In genomic region chr12:76694369-76694768, GRCh38 we compare ENCODE assay signal across 11 cellular contexts.
A peak's percentile ranks its signal among the peaks of the same experiment; 100 is the strongest.
DNase-seq lines count a peak whose midpoint lies in the region; ATAC-seq lines count a peak whose summit lies in the region.
"Had no signal": no experiment of that assay in that cellular context is flagged by ENCODE, and none has a peak within 500 bp of the region (broad histone marks: within the 10 kb centered on the region; RNA-seq: fewer than 3 reads in every experiment).

No MANE protein-coding gene starts in this region.

- peak; percentile 68 for DNase-seq in M059J (ENCODE audit: low read depth)
- DNase-seq in kidney tubule cell (ENCODE audit: low spot score): peak; percentile 74
- DNase-seq in renal cortical epithelial cell (ENCODE audit: low read depth): peak; percentile 54
- DNase-seq in NCI-H2081 (lab: John Stamatoyannopoulos, UW): no peak
- no peak for DNase-seq in cardiac septum (ENCODE audit: low spot score)
- no peak for DNase-seq in Right ventricle myocardium superior
- DNase-seq: BE2C; CD4-positive, alpha-beta T cell; DMS79 treated with DMSO at 0.1 percent for 48 hours; GF-D8 had no signal

- intact Hi-C loops in cardiac septum (cut with DNase I): no loop called here
- intact Hi-C loops in Right ventricle myocardium superior (cut with DNase I): no loop called here

- ATAC-seq in HG02623 (IDR thresholded peaks at IDR 0.05; ENCODE audit: unreplicated experiment) (no peak), Right ventricle myocardium superior (ENCODE audit: poor library complexity) (no peak)

Comparison
In these comparisons a context has a peak if more than half of its experiments do, and no peak if none do; other contexts are left out.
1. DNase-seq: peak in M059J (single experiment), kidney tubule cell (single experiment) and renal cortical epithelial cell (single experiment); none in NCI-H2081 (0 of 2), cardiac septum (single experiment) and Right ventricle myocardium superior (single experiment).